16 cellular contexts compared by ENCODE assay signal in the genomic region with DNA sequence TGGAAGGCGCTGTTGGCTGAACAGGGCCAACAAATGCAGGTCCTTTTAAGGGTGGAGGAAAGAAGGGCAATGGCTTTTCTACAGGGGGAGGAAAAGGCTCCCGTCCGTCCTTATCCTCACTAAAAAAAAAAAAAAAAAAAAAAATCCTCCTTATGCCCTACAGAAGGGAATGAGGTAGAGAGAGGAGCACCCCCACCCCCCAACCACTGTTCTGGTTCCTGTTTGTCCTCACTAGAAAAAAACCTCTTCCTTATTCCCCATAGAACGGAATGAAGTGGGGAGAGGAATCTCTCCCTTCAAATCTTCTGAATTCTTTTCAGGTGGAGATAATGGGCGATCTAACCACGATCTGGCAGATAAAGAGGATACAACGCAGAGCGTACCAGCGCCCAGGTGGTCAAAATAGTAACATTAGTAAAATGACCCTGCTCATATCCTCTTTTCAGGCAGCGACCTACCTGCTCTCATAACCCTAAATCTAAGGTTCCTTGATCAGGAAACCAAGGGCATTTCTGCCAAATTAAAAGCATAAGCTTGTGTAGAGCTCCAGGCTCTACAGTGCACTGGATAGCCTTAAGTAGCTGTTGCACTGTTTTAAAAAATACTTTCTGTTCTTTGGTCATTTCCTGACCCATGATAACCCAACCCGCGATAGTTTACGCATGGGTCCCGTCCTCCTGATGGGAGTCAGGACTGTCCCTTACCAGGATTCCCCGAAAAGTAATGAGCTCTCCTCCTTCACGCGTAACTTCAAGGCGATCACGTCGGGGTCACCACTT. TPM values are rescaled to one million over a fixed set of nuclear protein-coding genes. Genes with fewer than 3 reads are reported as not detected.
DNase-seq lines count a peak whose midpoint lies in the region; ATAC-seq lines count a peak whose summit lies in the region.
"Not testable (repeated sequence)": the region's sequence is repeated elsewhere in the genome, so short reads cannot be mapped to it uniquely, and the experiment has no call there.
"Had no signal": no experiment of that assay in that cellular context is flagged by ENCODE, and none has a peak within 500 bp of the region (broad histone marks: within the 10 kb centered on the region; RNA-seq: fewer than 3 reads in every experiment).

No MANE protein-coding gene starts in this region.

- H3K27me3 Mint-ChIP-seq in activated T-helper 17 cell treated with anti-CD3 and anti-CD28 coated beads, Interleukin-2, amount 50 U/mL, for 72 hours = not testable (repeated sequence)

- not testable (repeated sequence) for H3K27ac ChIP-seq in right cardiac atrium (ENCODE audit: low read length)

- not testable (repeated sequence) for DNase-seq in right cardiac atrium

- H3K4me1 ChIP-seq in right cardiac atrium (ENCODE audit: control insufficient read depth, insufficient read depth, low read length) = not testable (repeated sequence)

- H3K9me3 Mint-ChIP-seq in activated T-helper 17 cell treated with anti-CD3 and anti-CD28 coated beads, Interleukin-2, amount 50 U/mL, for 72 hours = not testable (repeated sequence)

- H3K27me3 ChIP-seq in right cardiac atrium (ENCODE audit: control insufficient read depth, insufficient read depth) = not testable (repeated sequence)

- not testable (repeated sequence) for H3K4me3 Mint-ChIP-seq in activated T-helper 17 cell treated with anti-CD3 and anti-CD28 coated beads, Interleukin-2, amount 50 U/mL, for 72 hours

- no CpG with 5 or more reads among the region's 20 CpGs for WGBS in right cardiac atrium

- not testable (repeated sequence) for H3K4me1 Mint-ChIP-seq in activated T-helper 17 cell treated with anti-CD3 and anti-CD28 coated beads, Interleukin-2, amount 50 U/mL, for 72 hours

- not testable (repeated sequence) for H3K9me3 ChIP-seq in right cardiac atrium (ENCODE audit: control insufficient read depth, low read length)

- intact Hi-C loops in right cardiac atrium (cut with DNase I) = not testable (repeated sequence)

- H3K27ac Mint-ChIP-seq in activated T-helper 17 cell treated with anti-CD3 and anti-CD28 coated beads, Interleukin-2, amount 50 U/mL, for 72 hours = not testable (repeated sequence)

- H3K4me3 ChIP-seq in right cardiac atrium (ENCODE audit: low read length) = not testable (repeated sequence)

- H3K36me3 Mint-ChIP-seq in activated T-helper 17 cell treated with anti-CD3 and anti-CD28 coated beads, Interleukin-2, amount 50 U/mL, for 72 hours (ENCODE audit: low read depth) = not testable (repeated sequence)

- ATAC-seq in GM18868 (IDR thresholded peaks at IDR 0.05; ENCODE audit: unreplicated experiment) (peak; percentile 33), GM21360 (IDR thresholded peaks at IDR 0.05; ENCODE audit: unreplicated experiment) (peak; percentile 15), HG02610 (IDR thresholded peaks at IDR 0.05; ENCODE audit: unreplicated experiment) (peak; percentile 56), HG02981 (IDR thresholded peaks at IDR 0.05; ENCODE audit: unreplicated experiment) (peak; percentile 57), HG03442 (IDR thresholded peaks at IDR 0.05; ENCODE audit: unreplicated experiment) (peak; percentile 48), right cardiac atrium (peak; percentile 45 to 59)
- peak; percentile 64 for ATAC-seq in activated T-helper 17 cell treated with anti-CD3 and anti-CD28 coated beads, Interleukin-2, amount 50 U/mL, for 72 hours (replicated peaks)

RNA-seq across cellular contexts. Expression of a gene that starts 20.6 kb away (rescaled TPM):
- total RNA-seq in activated T-helper 17 cell treated with anti-CD3 and anti-CD28 coated beads, Interleukin-2, amount 50 U/mL, for 72 hours = not detected
- not detected for total RNA-seq in right cardiac atrium
- polyA plus RNA-seq in right cardiac atrium = not detected
- total RNA-seq: adrenal gland, chondrocyte, H7, HT1080, kidney epithelial cell, mammary epithelial cell, posterior vena cava, SJSA1, thyroid gland had no signal
- polyA plus RNA-seq: adrenal gland, mammary epithelial cell had no signal
